In the genomic region with DNA sequence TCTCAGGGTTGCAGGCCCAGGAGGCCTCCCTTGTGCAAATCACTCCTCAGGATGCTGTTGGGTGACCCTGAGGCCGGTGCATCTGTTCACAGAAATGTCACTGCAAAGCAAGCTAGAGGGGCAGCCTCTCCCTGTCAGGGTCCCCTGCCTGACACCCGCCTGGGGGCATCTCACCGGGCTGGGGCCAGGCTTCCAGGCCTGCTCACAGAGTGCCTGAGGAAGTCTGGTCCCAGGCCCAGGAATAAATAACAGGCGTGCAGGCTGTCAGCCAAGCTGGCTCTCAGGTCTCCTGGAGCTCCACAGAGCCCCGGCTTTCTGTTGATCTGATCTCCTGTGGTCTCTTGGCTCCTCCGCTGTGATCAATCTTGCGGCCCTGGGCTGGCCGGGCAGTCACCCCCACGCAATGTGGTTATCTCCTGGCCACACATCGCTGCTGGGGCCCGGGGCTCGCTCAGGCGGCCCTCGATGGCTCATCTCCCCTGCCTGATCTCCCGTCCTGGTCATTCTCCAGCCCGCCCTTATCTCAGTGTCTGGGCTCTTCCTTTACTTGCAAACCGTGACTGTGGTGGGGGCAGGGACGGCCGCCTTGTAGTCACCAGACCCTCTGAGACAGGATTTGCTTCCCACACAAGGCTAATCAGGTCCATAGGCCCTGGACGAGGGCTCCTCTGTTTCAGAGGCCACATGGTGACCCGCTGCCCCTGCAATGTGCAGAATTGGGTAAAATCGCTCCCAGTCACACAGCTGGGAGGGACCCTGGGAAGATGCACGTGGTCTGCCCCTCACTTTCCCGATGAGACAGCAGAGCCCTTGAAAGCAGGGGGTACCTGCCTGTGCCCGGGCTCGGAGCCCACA, we compare ENCODE assay signal across 1 cellular context.
TF ChIP-seq lines count a peak whose summit lies in the region.

No MANE protein-coding gene starts in this region.

TF ChIP-seq in H1, 55 proteins besides CTCF, POLR2A, EP300 and RAD21 (continued from another document):
- TF ChIP-seq, protein P1, sequence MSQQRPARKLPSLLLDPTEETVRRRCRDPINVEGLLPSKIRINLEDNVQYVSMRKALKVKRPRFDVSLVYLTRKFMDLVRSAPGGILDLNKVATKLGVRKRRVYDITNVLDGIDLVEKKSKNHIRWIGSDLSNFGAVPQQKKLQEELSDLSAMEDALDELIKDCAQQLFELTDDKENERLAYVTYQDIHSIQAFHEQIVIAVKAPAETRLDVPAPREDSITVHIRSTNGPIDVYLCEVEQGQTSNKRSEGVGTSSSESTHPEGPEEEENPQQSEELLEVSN (IDR thresholded peaks at IDR 0.05): no peak
- TF ChIP-seq POLR2AphosphoS5 (IDR thresholded peaks at IDR 0.05; ENCODE audit: low read depth, low read length) (no peak), ASH2L (IDR thresholded peaks at IDR 0.05; ENCODE audit: low read length) (no peak), RXRA (IDR thresholded peaks at IDR 0.05; ENCODE audit: insufficient read depth, low read depth, low read length) (no peak), BCL11A (IDR thresholded peaks at IDR 0.05; ENCODE audit: low read depth in 2 of 2, low read length in 2 of 2) (no peak)
TF ChIP-seq in H1: peak in this region for 0.
